ENCODE assay signal across 9 cellular contexts in genomic region chr19:58386166-58386575, GRCh38. TPM values are rescaled to one million over a fixed set of nuclear protein-coding genes. Genes with fewer than 3 reads are reported as not detected.
DNase-seq lines count a peak whose midpoint lies in the region; ATAC-seq, FAIRE-seq and TF ChIP-seq lines count a peak whose summit lies in the region.
"Had no signal": no experiment of that assay in that cellular context is flagged by ENCODE, and none has a peak within 500 bp of the region (broad histone marks: within the 10 kb centered on the region; RNA-seq: fewer than 3 reads in every experiment).

No MANE protein-coding gene starts in this region.

- CTCF ChIA-PET in A673 (lab: Charles Lee): no interaction called here
- CTCF ChIA-PET in H1 (lab: Charles Lee; ENCODE audit: partially characterized antibody): no interaction called here

- peak overlapping the region; percentile 98 for H3K27ac ChIP-seq in A673 (ENCODE audit: low read depth, low read length, poor library complexity, severe bottlenecking)
- H3K27ac ChIP-seq in OCI-LY1 (ENCODE audit: low read depth, low read length, poor library complexity, severe bottlenecking): peak overlapping the region; percentile 88
- peak overlapping the region; percentile 94 for H3K27ac ChIP-seq in H1 (ENCODE audit: low read depth, low read length)

- TF ChIP-seq RAD21 in H1 (IDR thresholded peaks at IDR 0.05 in 1 of 2, conservative IDR thresholded peaks at IDR 0.05 in 1 of 2; ENCODE audit: low read depth in 2 of 2, low read length in 2 of 2): no peak

- H3K36me3 ChIP-seq in A673 (ENCODE audit: insufficient read depth, low read length, poor library complexity, severe bottlenecking): peaks cover 31% of the 10 kb centered on the region
- H3K36me3 ChIP-seq in OCI-LY1 (ENCODE audit: insufficient read depth, low read length): peaks cover 36% of the 10 kb centered on the region
- H3K36me3 ChIP-seq in H1 (ENCODE audit: control insufficient read depth in 2 of 4, insufficient read depth in 4 of 4, low read length in 3 of 4): peaks cover 7 to 25% (median 21%) of the 10 kb centered on the region in 4 experiments

- H3K23ac ChIP-seq in H1 (ENCODE audit: insufficient read length): no peak overlapping the region

- peak overlapping the region; percentile 99 for H3K56ac ChIP-seq in H1 (replicated peaks; ENCODE audit: insufficient read length, low read depth, low read length)

- peaks cover 4% of the 10 kb centered on the region; the same call in 1 of the 2 replicates for H3K79me1 ChIP-seq in H1 (ENCODE audit: low read depth, low read length)

- peak overlapping the region; percentile 100 for H4K5ac ChIP-seq in H1 (ENCODE audit: insufficient read length, low read depth, low read length)

- TF ChIP-seq POLR2A in H1 (IDR thresholded peaks at IDR 0.05; ENCODE audit: control extremely low read depth in 1 of 2, low read depth in 2 of 2, low read length in 2 of 2): no peak
- TF ChIP-seq POLR2A in erythroblast (IDR thresholded peaks at IDR 0.05; ENCODE audit: low read length): no peak

- peak overlapping the region; percentile 97 to 99 (median 98) for H3K4me3 Mint-ChIP-seq in nephron

- ATAC-seq in GM19455 (IDR thresholded peaks at IDR 0.05; ENCODE audit: unreplicated experiment): peak; percentile 4

- peak overlapping the region; percentile 99 for H3K4ac ChIP-seq in H1 (replicated peaks; ENCODE audit: insufficient read length, low read depth, low read length)

- peak overlapping the region; percentile 79; the same call in 1 of the 2 replicates for H2AK5ac ChIP-seq in H1 (ENCODE audit: low read depth, low read length)

- no peak overlapping the region for H2BK20ac ChIP-seq in H1 (ENCODE audit: low read length)

- H2AFZ ChIP-seq in OCI-LY1 (ENCODE audit: low read length): no peak overlapping the region
- no peak overlapping the region for H2AFZ ChIP-seq in H1 (ENCODE audit: low read length)

- H3K9me3 ChIP-seq in A673 (ENCODE audit: low read depth, low read length, poor library complexity, severe bottlenecking) (no peaks in the 10 kb centered on the region), OCI-LY1 (ENCODE audit: low read length) (no peaks in the 10 kb centered on the region), H1 (ENCODE audit: insufficient read depth in 2 of 2, low read depth in 1 of 2, low read length in 1 of 2) (no peaks in the 10 kb centered on the region)

- intact Hi-C loops in A673 (cut with micrococcal nuclease; ENCODE audit: unreplicated experiment): no loop called here

- H3K9ac ChIP-seq in OCI-LY1 (ENCODE audit: low read length) (peak overlapping the region; percentile 89), H1 (replicated peaks in 1 of 4; ENCODE audit: extremely low read depth in 1 of 4, low read depth in 3 of 4, low read length in 3 of 4) (peak overlapping the region; percentile 89 to 95 (median 92))

- H2BK15ac ChIP-seq in H1 (ENCODE audit: low read length): no peak overlapping the region; the same call in 1 of the 2 replicates

- no peak for DNase-seq in A673 (ENCODE audit: low spot score)
- no peak for DNase-seq in H1 (ENCODE audit: low read depth in 1 of 2, low spot score in 2 of 2)
- DNase-seq in erythroblast (lab: John Stamatoyannopoulos, UW): no peak
- no peak for DNase-seq in AG08396 (ENCODE audit: low spot score)
- DNase-seq in activated CD8-positive, alpha-beta memory T cell treated with anti-CD3 and anti-CD28 coated beads, Interleukin-2, amount 50 U/mL, for 48 hours: no peak

- no peak for FAIRE-seq in H1 (lab: Jason Lieb, UNC)

- peak overlapping the region; percentile 95 for H3K18ac ChIP-seq in H1 (ENCODE audit: extremely low read depth, low read length)

- no TSS peak for BruUV-seq in A673 (replicated peaks; lab: Mats Ljungman, UMichigan)

- WGBS in H1 (ENCODE audit: extremely low coverage in 1 of 2, insufficient coverage in 1 of 2, insufficient read length in 1 of 2, insufficient replicate concordance in 2 of 2, low coverage in 1 of 2, low lambda C conversion rate in 2 of 2, missing lambda C conversion rate in 1 of 2), 2 experiments: 4% methylated on average over 14 of the region's 29 CpGs; no CpG with 5 or more reads in 1 of the 2 experiments

- peaks cover 32% of the 10 kb centered on the region for H3K4me1 Mint-ChIP-seq in nephron

- H3K27me3 ChIP-seq in A673 (replicated peaks; ENCODE audit: insufficient read depth, low read depth, low read length, poor library complexity) (no peaks in the 10 kb centered on the region), OCI-LY1 (ENCODE audit: insufficient read depth, low read length) (no peaks in the 10 kb centered on the region), H1 (replicated peaks in 1 of 4; ENCODE audit: control insufficient read depth in 3 of 4, extremely low read depth in 1 of 4, insufficient read depth in 3 of 4, low read length in 3 of 4) (no peaks in the 10 kb centered on the region)

- peak overlapping the region; percentile 66 for H3K14ac ChIP-seq in H1 (ENCODE audit: insufficient read length)

- H3K9me2 ChIP-seq in OCI-LY1 (ENCODE audit: low read depth, low read length): no peaks in the 10 kb centered on the region

- H3K36me3 Mint-ChIP-seq in nephron (ENCODE audit: low read depth): peaks cover 22% of the 10 kb centered on the region

- H4K20me1 ChIP-seq in OCI-LY1 (ENCODE audit: insufficient read depth, low read length) (no peaks in the 10 kb centered on the region), H1 (replicated peaks in 1 of 2; ENCODE audit: control insufficient read depth in 1 of 2, insufficient read depth in 2 of 2, low read length in 2 of 2) (peaks cover 10 to 13% of the 10 kb centered on the region in 2 experiments)

- H3K23me2 ChIP-seq in H1 (ENCODE audit: low read depth, low read length): peaks cover 20% of the 10 kb centered on the region

- H3K4me3 ChIP-seq in A673 (ENCODE audit: low read depth, low read length, poor library complexity, severe bottlenecking) (peak overlapping the region; percentile 76), OCI-LY1 (ENCODE audit: low read depth, low read length, poor library complexity, severe bottlenecking) (peak overlapping the region; percentile 98), H1 (ENCODE audit: extremely low read depth in 1 of 4, insufficient read depth in 2 of 4, low read depth in 3 of 4, low read length in 4 of 4) (peak overlapping the region; percentile 82 to 99 (median 92))

- H2BK12ac ChIP-seq in H1 (ENCODE audit: low read depth, low read length): no peak overlapping the region

- H4K8ac ChIP-seq in H1 (ENCODE audit: extremely low read depth, insufficient read depth, low read length): peak overlapping the region; percentile 99

- H3K4me1 ChIP-seq in A673 (ENCODE audit: insufficient read depth, low read length, poor library complexity, severe bottlenecking): peaks cover 21% of the 10 kb centered on the region
- peaks cover 53% of the 10 kb centered on the region for H3K4me1 ChIP-seq in OCI-LY1 (ENCODE audit: insufficient read depth, low read length, severe bottlenecking)
- peaks cover 0 to 15% (median 9%) of the 10 kb centered on the region in 4 experiments; a peak in 6 of 7 replicates for H3K4me1 ChIP-seq in H1 (replicated peaks in 1 of 4; ENCODE audit: control insufficient read depth in 3 of 4, insufficient read depth in 4 of 4, low read length in 3 of 4)

- 0 out of 2 replicates have a peak, but pooled peaks cover 4% of the 10 kb centered on the region for H3F3A ChIP-seq in OCI-LY1 (ENCODE audit: insufficient read depth, low read length)

- peak overlapping the region; percentile 86 for H2BK120ac ChIP-seq in H1 (replicated peaks; ENCODE audit: low read depth, low read length)

- no peaks in the 10 kb centered on the region for H3K9me3 Mint-ChIP-seq in nephron

- H4K91ac ChIP-seq in H1 (replicated peaks; ENCODE audit: insufficient read length, low read length): peak overlapping the region; percentile 99

- peaks cover 21% of the 10 kb centered on the region for H3K79me2 ChIP-seq in OCI-LY1 (ENCODE audit: insufficient read depth, low read length)
- peaks cover 6 to 37% of the 10 kb centered on the region in 2 experiments for H3K79me2 ChIP-seq in H1 (ENCODE audit: control insufficient read depth in 1 of 2, insufficient read depth in 2 of 2, low read length in 2 of 2)

- H3K27ac Mint-ChIP-seq in nephron: peak overlapping the region; percentile 100

- POLR2A ChIA-PET in A673 (lab: Charles Lee; ENCODE audit: low non-redundant PET): no interaction called here
- POLR2A ChIA-PET in H1 (lab: Charles Lee; ENCODE audit: partially characterized antibody): interaction anchor here (0.6 to 5.8 kb wide), 11 partner anchors 9 to 169 kb away, joined by 3 to 78 read pairs (median 6); partner anchors contain the start of genes CHMP2A, RNF225, ZBTB45 and ZNF497

- peak overlapping the region; percentile 97 for H2BK5ac ChIP-seq in H1 (ENCODE audit: low read depth, low read length)

- TF ChIP-seq CTCF in A673 (conservative IDR thresholded peaks at IDR 0.05; ENCODE audit: low read depth, low read length) (no peak), OCI-LY1 (IDR thresholded peaks at IDR 0.05; ENCODE audit: low read length) (no peak), H1 (IDR thresholded peaks at IDR 0.05; ENCODE audit: control extremely low read depth in 1 of 3, insufficient read depth in 1 of 3, low read depth in 1 of 3, low read length in 3 of 3) (no peak), nephron (IDR thresholded peaks at IDR 0.05; ENCODE audit: unreplicated experiment in 3 of 3) (no peak)

- peak overlapping the region; percentile 68 for H3K4me2 ChIP-seq in OCI-LY1 (ENCODE audit: low read length)
- H3K4me2 ChIP-seq in H1 (ENCODE audit: insufficient read depth in 1 of 2, low read depth in 2 of 2, low read length in 2 of 2): peak overlapping the region; percentile 95 to 98

- H3K27me3 Mint-ChIP-seq in nephron (ENCODE audit: low read depth): no peaks in the 10 kb centered on the region

- TF ChIP-seq EP300 in H1 (IDR thresholded peaks at IDR 0.05; ENCODE audit: borderline replicate concordance in 1 of 2, low read depth in 2 of 2, low read length in 2 of 2): no peak

RNA-seq across cellular contexts. Expression of gene RPS5, which starts 0.9 kb away (rescaled TPM):
- total RNA-seq in A673 (2021): 1,249 and 1,257 TPM in 2 replicates
- 1,554 and 1,557 TPM in 2 replicates for total RNA-seq in H1 (2021; fragmentation: NEBNext Ultra II Directional; extraction: Animal tissue kit (Norgen Biotek cat#: 25700))
- polyA plus RNA-seq in H1 (2011; rRNA removed): 5,731 and 5,910 TPM in 2 replicates
- 4,964 TPM for polyA plus RNA-seq in H1 (2011; cell fraction: cytosol; rRNA removed)
- polyA plus RNA-seq in H1 (2011; cell fraction: nucleus; rRNA removed): 4,758 TPM
- 1,384 to 2,769 TPM (median 2,624 TPM) in 4 replicates for polyA plus RNA-seq in H1 (2012, experiment 1 of 2)
- 4,606 TPM for polyA plus RNA-seq in H1 (2012, experiment 2 of 2)
- polyA plus RNA-seq in H1 (2013, experiment 1 of 2): 1,774 TPM
- 1,569 TPM for polyA plus RNA-seq in H1 (2013, experiment 2 of 2)
- polyA minus RNA-seq in H1 (2011; rRNA and poly(A)+ RNA removed): 2,194 and 2,867 TPM in 2 replicates
- 1,050 TPM for polyA minus RNA-seq in H1 (2011; cell fraction: cytosol; rRNA and poly(A)+ RNA removed)
- 966 TPM for polyA minus RNA-seq in H1 (2011; cell fraction: nucleus; rRNA and poly(A)+ RNA removed)

RNA-seq across cellular contexts. Expression of gene ZNF837, which starts 5.3 kb away (rescaled TPM):
- 1.3 and 1.8 TPM in 2 replicates for total RNA-seq in A673 (2021)
- total RNA-seq in H1 (2021; fragmentation: NEBNext Ultra II Directional; extraction: Animal tissue kit (Norgen Biotek cat#: 25700)): 1.9 and 2.7 TPM in 2 replicates
- polyA plus RNA-seq in H1 (2011; rRNA removed): 3.3 and 6.6 TPM in 2 replicates
- polyA plus RNA-seq in H1 (2011; cell fraction: cytosol; rRNA removed): 4.1 TPM
- polyA plus RNA-seq in H1 (2011; cell fraction: nucleus; rRNA removed): 4.7 TPM
- polyA plus RNA-seq in H1 (2012, experiment 1 of 2): 2.4 to 3.5 TPM (median 2.8 TPM) in 4 replicates
- 3.7 TPM for polyA plus RNA-seq in H1 (2012, experiment 2 of 2)
- polyA plus RNA-seq in H1 (2013, experiment 1 of 2): 1.5 TPM
- 1.5 TPM for polyA plus RNA-seq in H1 (2013, experiment 2 of 2)
- polyA minus RNA-seq in H1 (2011; rRNA and poly(A)+ RNA removed): 0.27 and 0.54 TPM in 2 replicates
- 2.3 TPM for polyA minus RNA-seq in H1 (2011; cell fraction: cytosol; rRNA and poly(A)+ RNA removed)
- 1.8 TPM for polyA minus RNA-seq in H1 (2011; cell fraction: nucleus; rRNA and poly(A)+ RNA removed)

RNA-seq across cellular contexts. Expression of gene RNF225, which starts 9.3 kb away (rescaled TPM):
- total RNA-seq in A673 (2021): 0.60 and 0.74 TPM in 2 replicates
- 1.0 and 1.2 TPM in 2 replicates for total RNA-seq in H1 (2021; fragmentation: NEBNext Ultra II Directional; extraction: Animal tissue kit (Norgen Biotek cat#: 25700))
- polyA plus RNA-seq in H1 (2011; rRNA removed): 0.17 TPM in 2 replicates
- 0.40 TPM for polyA plus RNA-seq in H1 (2011; cell fraction: cytosol; rRNA removed)
- polyA plus RNA-seq in H1 (2011; cell fraction: nucleus; rRNA removed): 0.97 TPM
- polyA plus RNA-seq in H1 (2012, experiment 1 of 2): 0.39 TPM in 1 of 4 replicates, not detected in the others
- polyA plus RNA-seq in H1 (2012, experiment 2 of 2): not detected
- polyA plus RNA-seq in H1 (2013, experiment 1 of 2): 0.26 TPM
- 0.26 TPM for polyA plus RNA-seq in H1 (2013, experiment 2 of 2)
- not detected in 2 replicates for polyA minus RNA-seq in H1 (2011; rRNA and poly(A)+ RNA removed)
- polyA minus RNA-seq in H1 (2011; cell fraction: cytosol; rRNA and poly(A)+ RNA removed): not detected
- polyA minus RNA-seq in H1 (2011; cell fraction: nucleus; rRNA and poly(A)+ RNA removed): 2.3 TPM
- total RNA-seq: lung microvascular endothelial cell had no signal

RNA-seq across cellular contexts. Expression of gene ZNF584, which starts 22.3 kb away (rescaled TPM):
- total RNA-seq in A673 (2021): 20.9 and 21.6 TPM in 2 replicates
- 4.5 and 5.2 TPM in 2 replicates for total RNA-seq in H1 (2021; fragmentation: NEBNext Ultra II Directional; extraction: Animal tissue kit (Norgen Biotek cat#: 25700))
- 2.5 and 2.7 TPM in 2 replicates for polyA plus RNA-seq in H1 (2011; rRNA removed)
- polyA plus RNA-seq in H1 (2011; cell fraction: cytosol; rRNA removed): 3.1 TPM
- 4.3 TPM for polyA plus RNA-seq in H1 (2011; cell fraction: nucleus; rRNA removed)
- polyA plus RNA-seq in H1 (2012, experiment 1 of 2): 2.9 to 4.4 TPM (median 3.7 TPM) in 4 replicates
- 1.5 TPM for polyA plus RNA-seq in H1 (2012, experiment 2 of 2)
- polyA plus RNA-seq in H1 (2013, experiment 1 of 2): 2.4 TPM
- 2.7 TPM for polyA plus RNA-seq in H1 (2013, experiment 2 of 2)
- polyA minus RNA-seq in H1 (2011; rRNA and poly(A)+ RNA removed): 4.9 and 5.9 TPM in 2 replicates
- polyA minus RNA-seq in H1 (2011; cell fraction: cytosol; rRNA and poly(A)+ RNA removed): 2.1 TPM
- polyA minus RNA-seq in H1 (2011; cell fraction: nucleus; rRNA and poly(A)+ RNA removed): 3.0 TPM

RNA-seq across cellular contexts. Expression of gene ZNF497, which starts 23.6 kb away (rescaled TPM):
- total RNA-seq in A673 (2021): 2.6 and 3.4 TPM in 2 replicates
- 0.93 and 1.0 TPM in 2 replicates for total RNA-seq in H1 (2021; fragmentation: NEBNext Ultra II Directional; extraction: Animal tissue kit (Norgen Biotek cat#: 25700))
- polyA plus RNA-seq in H1 (2011; rRNA removed): 1.4 and 2.0 TPM in 2 replicates
- polyA plus RNA-seq in H1 (2011; cell fraction: cytosol; rRNA removed): 1.4 TPM
- polyA plus RNA-seq in H1 (2011; cell fraction: nucleus; rRNA removed): 6.2 TPM
- polyA plus RNA-seq in H1 (2012, experiment 1 of 2): 1.7 to 2.7 TPM (median 2.4 TPM) in 4 replicates
- 1.5 TPM for polyA plus RNA-seq in H1 (2012, experiment 2 of 2)
- 0.45 TPM for polyA plus RNA-seq in H1 (2013, experiment 1 of 2)
- 0.31 TPM for polyA plus RNA-seq in H1 (2013, experiment 2 of 2)
- 1.0 and 1.7 TPM in 2 replicates for polyA minus RNA-seq in H1 (2011; rRNA and poly(A)+ RNA removed)
- 2.5 TPM for polyA minus RNA-seq in H1 (2011; cell fraction: cytosol; rRNA and poly(A)+ RNA removed)
- polyA minus RNA-seq in H1 (2011; cell fraction: nucleus; rRNA and poly(A)+ RNA removed): 1.7 TPM
